ENCODE assay signal across 1 cellular context in the genomic region with DNA sequence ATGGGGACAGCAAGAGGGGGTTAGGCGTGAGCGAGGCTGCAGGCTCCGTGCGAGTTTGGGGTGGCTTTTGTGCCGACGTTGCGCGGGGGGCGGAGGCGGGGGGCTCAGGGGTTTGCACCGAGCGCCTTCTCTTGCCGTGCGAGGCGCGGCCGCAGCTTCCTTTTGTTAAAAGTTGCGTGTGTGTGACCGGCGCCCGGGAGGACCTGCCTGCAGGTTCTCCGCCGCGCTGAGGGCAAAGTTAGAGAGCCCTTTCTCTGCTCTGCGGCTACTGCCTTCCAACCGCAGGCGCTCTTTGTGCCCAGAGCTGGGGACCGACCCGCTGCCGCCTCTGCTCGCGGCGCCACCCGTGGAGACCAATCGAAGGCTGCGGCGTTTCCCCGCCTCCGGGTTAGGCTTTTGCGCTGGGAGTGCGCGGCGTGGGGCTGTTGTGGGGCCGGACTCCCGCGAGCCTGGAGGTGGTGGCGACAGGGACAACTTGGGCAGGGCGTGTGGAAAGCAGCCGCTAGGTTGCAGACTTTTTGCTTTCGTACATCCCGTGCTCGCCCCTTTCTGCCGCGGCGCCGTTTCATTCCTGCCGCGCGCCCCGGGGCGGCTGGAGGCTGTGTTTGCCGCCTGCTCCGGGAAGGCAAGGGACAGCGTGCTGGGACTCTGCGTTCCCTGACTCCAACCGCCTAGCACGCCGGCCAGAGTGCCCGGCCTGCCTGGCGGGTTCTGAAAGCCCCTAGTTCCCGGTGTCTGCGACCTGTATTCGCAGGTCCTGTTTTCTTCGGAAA.
TF ChIP-seq lines count a peak whose summit lies in the region.

No MANE protein-coding gene starts in this region.

TF ChIP-seq in WTC11, 78 proteins besides CTCF, POLR2A, EP300 and RAD21 (continued from another document):
- TF ChIP-seq, protein P1, sequence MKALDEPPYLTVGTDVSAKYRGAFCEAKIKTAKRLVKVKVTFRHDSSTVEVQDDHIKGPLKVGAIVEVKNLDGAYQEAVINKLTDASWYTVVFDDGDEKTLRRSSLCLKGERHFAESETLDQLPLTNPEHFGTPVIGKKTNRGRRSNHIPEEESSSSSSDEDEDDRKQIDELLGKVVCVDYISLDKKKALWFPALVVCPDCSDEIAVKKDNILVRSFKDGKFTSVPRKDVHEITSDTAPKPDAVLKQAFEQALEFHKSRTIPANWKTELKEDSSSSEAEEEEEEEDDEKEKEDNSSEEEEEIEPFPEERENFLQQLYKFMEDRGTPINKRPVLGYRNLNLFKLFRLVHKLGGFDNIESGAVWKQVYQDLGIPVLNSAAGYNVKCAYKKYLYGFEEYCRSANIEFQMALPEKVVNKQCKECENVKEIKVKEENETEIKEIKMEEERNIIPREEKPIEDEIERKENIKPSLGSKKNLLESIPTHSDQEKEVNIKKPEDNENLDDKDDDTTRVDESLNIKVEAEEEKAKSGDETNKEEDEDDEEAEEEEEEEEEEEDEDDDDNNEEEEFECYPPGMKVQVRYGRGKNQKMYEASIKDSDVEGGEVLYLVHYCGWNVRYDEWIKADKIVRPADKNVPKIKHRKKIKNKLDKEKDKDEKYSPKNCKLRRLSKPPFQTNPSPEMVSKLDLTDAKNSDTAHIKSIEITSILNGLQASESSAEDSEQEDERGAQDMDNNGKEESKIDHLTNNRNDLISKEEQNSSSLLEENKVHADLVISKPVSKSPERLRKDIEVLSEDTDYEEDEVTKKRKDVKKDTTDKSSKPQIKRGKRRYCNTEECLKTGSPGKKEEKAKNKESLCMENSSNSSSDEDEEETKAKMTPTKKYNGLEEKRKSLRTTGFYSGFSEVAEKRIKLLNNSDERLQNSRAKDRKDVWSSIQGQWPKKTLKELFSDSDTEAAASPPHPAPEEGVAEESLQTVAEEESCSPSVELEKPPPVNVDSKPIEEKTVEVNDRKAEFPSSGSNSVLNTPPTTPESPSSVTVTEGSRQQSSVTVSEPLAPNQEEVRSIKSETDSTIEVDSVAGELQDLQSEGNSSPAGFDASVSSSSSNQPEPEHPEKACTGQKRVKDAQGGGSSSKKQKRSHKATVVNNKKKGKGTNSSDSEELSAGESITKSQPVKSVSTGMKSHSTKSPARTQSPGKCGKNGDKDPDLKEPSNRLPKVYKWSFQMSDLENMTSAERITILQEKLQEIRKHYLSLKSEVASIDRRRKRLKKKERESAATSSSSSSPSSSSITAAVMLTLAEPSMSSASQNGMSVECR (CRISPR knock-in tag; IDR thresholded peaks at IDR 0.05; ENCODE audit: borderline replicate concordance): peak; percentile 72; the same call in 1 of the 2 replicates
- TF ChIP-seq HMGXB4 (CRISPR knock-in tag; IDR thresholded peaks at IDR 0.05) (peak; percentile 43; the same call in 1 of the 2 replicates), MAX (CRISPR knock-in tag; IDR thresholded peaks at IDR 0.05) (0 out of 2 replicates have a peak, but pooled peaks have one; percentile 26), ZNF219 (CRISPR knock-in tag; IDR thresholded peaks at IDR 0.05; ENCODE audit: borderline replicate concordance) (no peak), GRHL2 (CRISPR knock-in tag; IDR thresholded peaks at IDR 0.05; ENCODE audit: insufficient replicate concordance, severe bottlenecking) (no peak)
